28 cellular contexts compared by ENCODE assay signal in the genomic region with DNA sequence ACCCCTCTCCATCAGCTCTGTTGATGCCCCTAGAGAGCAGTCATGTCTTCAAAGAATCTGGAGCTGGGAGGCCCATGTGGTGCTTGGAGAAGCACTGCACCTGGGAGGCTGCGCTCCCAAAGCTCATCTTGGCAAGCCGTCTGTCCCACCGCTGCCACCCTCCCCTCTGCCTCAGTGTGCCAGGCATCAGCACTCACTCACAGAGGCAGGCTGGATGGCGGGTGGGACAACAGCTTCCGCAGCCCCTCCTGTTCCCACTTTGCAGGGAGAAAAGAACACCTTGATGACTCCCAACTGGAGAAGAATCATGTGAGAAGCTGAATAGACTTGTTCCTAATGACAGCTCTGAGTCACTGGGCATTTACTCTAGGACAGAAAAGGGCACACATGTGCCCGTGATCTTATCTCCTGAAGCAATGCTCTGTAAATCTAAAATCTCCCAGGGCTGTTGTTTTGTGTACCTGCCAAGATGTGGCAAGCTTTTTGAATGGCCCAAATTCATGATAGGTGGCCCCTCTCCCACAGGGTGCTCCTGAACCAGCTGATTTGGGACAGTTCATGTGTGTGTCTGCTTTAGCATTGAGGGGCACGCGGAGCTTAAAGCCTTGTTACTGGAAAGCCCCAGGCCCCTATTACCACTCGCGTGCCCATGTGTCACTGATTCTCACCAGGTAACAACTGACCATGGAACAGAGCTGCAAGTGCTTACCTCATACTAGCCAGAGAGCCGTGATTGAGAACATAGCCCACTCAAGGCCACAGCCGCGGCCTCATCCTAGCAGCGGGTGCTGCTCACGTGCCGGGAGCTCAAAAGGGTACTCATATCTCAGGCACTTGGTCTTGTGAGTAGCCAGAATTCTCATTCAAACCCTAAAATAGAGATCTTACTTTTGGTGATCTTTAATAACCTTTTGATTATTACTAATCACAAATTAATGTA.
"Had no signal": no experiment of that assay in that cellular context is flagged by ENCODE, and none has a peak within 500 bp of the region (broad histone marks: within the 10 kb centered on the region; RNA-seq: fewer than 3 reads in every experiment).

No MANE protein-coding gene starts in this region.

- H3K4me3 ChIP-seq: cardiac muscle cell, right lobe of liver, skin epidermis, stomach, suprapubic skin, tibial nerve had no signal

- H3K9me3 ChIP-seq: right lobe of liver, stomach, suprapubic skin, tibial nerve had no signal

- H3K27me3 Mint-ChIP-seq: activated B cell treated with CpG ODN at 0.5 μM for 24 hours; activated CD4-positive, alpha-beta T cell treated with anti-CD3 and anti-CD28 coated beads for 36 hours; activated naive CD8-positive, alpha-beta T cell treated with anti-CD3 and anti-CD28 coated beads, Interleukin-2, amount 10 ng/mL, durations not matched to agents 7 days and 5 days; dendritic cell treated with granulocyte-macrophage colony-stimulating factor and Interleukin-4, amounts not matched to agents 40 ng/mL and 50 ng/mL, for 4 days; memory B cell; stimulated activated memory B cell treated with anti-CD40 and anti-IgM and Interleukin-4, amounts not matched to agents 10 μg/mL and 1 μg/mL and 100 μg/mL, for 72 hours had no signal

- FAIRE-seq: endometrium, islet of Langerhans had no signal

- H3K27ac ChIP-seq: cardiac muscle cell, right lobe of liver, skin epidermis, stomach, suprapubic skin, tibial nerve had no signal

- H3K9me3 Mint-ChIP-seq: activated B cell treated with CpG ODN at 0.5 μM for 24 hours; activated naive CD8-positive, alpha-beta T cell treated with anti-CD3 and anti-CD28 coated beads, Interleukin-2, amount 10 ng/mL, durations not matched to agents 7 days and 5 days; dendritic cell treated with granulocyte-macrophage colony-stimulating factor and Interleukin-4, amounts not matched to agents 40 ng/mL and 50 ng/mL, for 4 days; memory B cell; nephron; stimulated activated memory B cell treated with anti-CD40 and anti-IgM and Interleukin-4, amounts not matched to agents 10 μg/mL and 1 μg/mL and 100 μg/mL, for 72 hours; T-helper 1 cell treated with Interleukin-12 subunit alpha and Interleukin-12 subunit beta and Interleukin-4 antibody, amounts not matched to agents 30 μg/mL and 1 μg/mL, for 36 hours had no signal

- DNase-seq: activated B cell treated with CpG ODN at 0.5 μM for 24 hours; activated CD4-positive, alpha-beta T cell treated with anti-CD3 and anti-CD28 coated beads for 36 hours; activated CD4-positive, alpha-beta T cell treated with anti-CD3 and anti-CD28 coated beads, Interleukin-2, amount 50 U/mL, for 4 hours; activated CD8-positive, alpha-beta memory T cell treated with anti-CD3 and anti-CD28 coated beads for 24 hours; activated CD8-positive, alpha-beta memory T cell treated with anti-CD3 and anti-CD28 coated beads, Interleukin-2, amount 50 U/mL, for 48 hours; activated naive CD4-positive, alpha-beta T cell treated with Interleukin-2 at 50 U/mL for 16 hours; activated naive CD8-positive, alpha-beta T cell treated with anti-CD3 and anti-CD28 coated beads, Interleukin-2, amount 10 ng/mL, durations not matched to agents 7 days and 5 days; activated T-cell treated with anti-CD3 and anti-CD28 coated beads, Interleukin-2, amount 50 U/mL, for 48 hours; amygdala; effector CD4-positive, alpha-beta T cell; foreskin melanocyte; hippocampal formation; left cardiac atrium; stimulated activated CD4-positive, alpha-beta T cell treated with anti-CD3 and anti-CD28 coated beads, Interleukin-2, amount 100 ng/mL, for 24 hours; stomach; T1000 had no signal

- H3K36me3 Mint-ChIP-seq: activated naive CD8-positive, alpha-beta T cell treated with anti-CD3 and anti-CD28 coated beads, Interleukin-2, amount 10 ng/mL, durations not matched to agents 7 days and 5 days had no signal

- H3K36me3 ChIP-seq: cardiac muscle cell, right lobe of liver had no signal

- H3K4me1 Mint-ChIP-seq: activated B cell treated with CpG ODN at 0.5 μM for 24 hours; activated CD4-positive, alpha-beta T cell treated with anti-CD3 and anti-CD28 coated beads for 36 hours; stimulated activated memory B cell treated with anti-CD40 and anti-IgM and Interleukin-4, amounts not matched to agents 10 μg/mL and 1 μg/mL and 100 μg/mL, for 72 hours had no signal

- H3K27me3 ChIP-seq: cardiac muscle cell, right lobe of liver, stomach, suprapubic skin, tibial nerve had no signal

- H3K4me1 ChIP-seq: right lobe of liver had no signal

- H3K27ac Mint-ChIP-seq: activated B cell treated with CpG ODN at 0.5 μM for 24 hours; activated CD4-positive, alpha-beta T cell treated with anti-CD3 and anti-CD28 coated beads for 36 hours; activated naive CD8-positive, alpha-beta T cell treated with anti-CD3 and anti-CD28 coated beads, Interleukin-2, amount 10 ng/mL, durations not matched to agents 7 days and 5 days; dendritic cell treated with granulocyte-macrophage colony-stimulating factor and Interleukin-4, amounts not matched to agents 40 ng/mL and 50 ng/mL, for 4 days; memory B cell; stimulated activated memory B cell treated with anti-CD40 and anti-IgM and Interleukin-4, amounts not matched to agents 10 μg/mL and 1 μg/mL and 100 μg/mL, for 72 hours; T-helper 1 cell treated with Interleukin-12 subunit alpha and Interleukin-12 subunit beta and Interleukin-4 antibody, amounts not matched to agents 30 μg/mL and 1 μg/mL, for 36 hours had no signal

- ATAC-seq: activated CD4-positive, alpha-beta T cell treated with anti-CD3 and anti-CD28 coated beads for 36 hours; left cardiac atrium; stimulated activated memory B cell treated with anti-CD40 and anti-IgM and Interleukin-4, amounts not matched to agents 10 μg/mL and 1 μg/mL and 100 μg/mL, for 72 hours had no signal

- H3K4me3 Mint-ChIP-seq: activated B cell treated with CpG ODN at 0.5 μM for 24 hours; activated CD4-positive, alpha-beta T cell treated with anti-CD3 and anti-CD28 coated beads for 36 hours; activated naive CD8-positive, alpha-beta T cell treated with anti-CD3 and anti-CD28 coated beads, Interleukin-2, amount 10 ng/mL, durations not matched to agents 7 days and 5 days; dendritic cell treated with granulocyte-macrophage colony-stimulating factor and Interleukin-4, amounts not matched to agents 40 ng/mL and 50 ng/mL, for 4 days; memory B cell; nephron; stimulated activated memory B cell treated with anti-CD40 and anti-IgM and Interleukin-4, amounts not matched to agents 10 μg/mL and 1 μg/mL and 100 μg/mL, for 72 hours; T-helper 1 cell treated with Interleukin-12 subunit alpha and Interleukin-12 subunit beta and Interleukin-4 antibody, amounts not matched to agents 30 μg/mL and 1 μg/mL, for 36 hours had no signal
